In genomic region chr6:5670381-5670780, GRCh38 we compare ENCODE assay signal across 22 cellular contexts.
DNase-seq lines count a peak whose midpoint lies in the region; ATAC-seq and TF ChIP-seq lines count a peak whose summit lies in the region.
"Had no signal": no experiment of that assay in that cellular context is flagged by ENCODE, and none has a peak within 500 bp of the region (broad histone marks: within the 10 kb centered on the region; RNA-seq: fewer than 3 reads in every experiment).

No MANE protein-coding gene starts in this region.

- no peaks in the 10 kb centered on the region for H3K9me3 Mint-ChIP-seq in natural killer cell
- no peaks in the 10 kb centered on the region for H3K9me3 Mint-ChIP-seq in natural killer cell treated with Interleukin-12 subunit alpha and Interleukin-12 subunit beta and Interleukin-15 and Interleukin-18, amount 100 ng/mL, for 72 hours
- peaks cover 10% of the 10 kb centered on the region for H3K9me3 Mint-ChIP-seq in activated naive CD8-positive, alpha-beta T cell treated with anti-CD3 and anti-CD28 coated beads for 36 hours
- no peaks in the 10 kb centered on the region for H3K9me3 Mint-ChIP-seq in memory B cell
- H3K9me3 Mint-ChIP-seq: type B pancreatic cell had no signal

- DNase-seq in natural killer cell, result no peak
- DNase-seq in natural killer cell treated with Interleukin-12 subunit alpha and Interleukin-12 subunit beta and Interleukin-15 and Interleukin-18, amount 100 ng/mL, for 72 hours (ENCODE audit: low spot score), result no peak
- DNase-seq in activated naive CD8-positive, alpha-beta T cell treated with anti-CD3 and anti-CD28 coated beads for 36 hours, result no peak
- no peak for DNase-seq in memory B cell (ENCODE audit: low spot score in 2 of 2)
- DNase-seq in AG08395 (ENCODE audit: low spot score), result no peak
- no peak for DNase-seq in foreskin melanocyte
- no peak for DNase-seq in colonic mucosa
- DNase-seq: activated CD4-positive, alpha-beta T cell treated with anti-CD3 and anti-CD28 coated beads, Interleukin-2, amount 50 U/mL, for 1 hour; BE2C; brain microvascular endothelial cell; lower lobe of right lung; NCI-H1092; NCI-H1930; RPMI8226; stimulated activated CD4-positive, alpha-beta T cell treated with anti-CD3 and anti-CD28 coated beads, Interleukin-2, amount 100 ng/mL, for 24 hours; T-helper 9 cell had no signal

- intact Hi-C loops in natural killer cell (cut with micrococcal nuclease), result loop anchor here (2.0 kb wide), 1 partner anchor 200 kb away; no protein-coding TSS in a partner anchor
- intact Hi-C loops in colonic mucosa (cut with DNase I), result no loop called here

- no peaks in the 10 kb centered on the region for H3K36me3 ChIP-seq in colonic mucosa
- H3K36me3 ChIP-seq: BE2C, brain microvascular endothelial cell, lower lobe of right lung had no signal

- H3K4me3 ChIP-seq in colonic mucosa, result no peak overlapping the region
- H3K4me3 ChIP-seq: A549, coronary artery, GM12878, lower lobe of right lung, skin epidermis had no signal

- H3K27ac Mint-ChIP-seq in natural killer cell (peak overlapping the region; percentile 49 to 79), memory B cell (peak overlapping the region; percentile 83)
- H3K27ac Mint-ChIP-seq in natural killer cell treated with Interleukin-12 subunit alpha and Interleukin-12 subunit beta and Interleukin-15 and Interleukin-18, amount 100 ng/mL, for 72 hours, result peak overlapping the region in 1 of 2 donors; percentile 72
- H3K27ac Mint-ChIP-seq in activated naive CD8-positive, alpha-beta T cell treated with anti-CD3 and anti-CD28 coated beads for 36 hours, result peak overlapping the region; percentile 85
- H3K27ac Mint-ChIP-seq: type B pancreatic cell had no signal

- no peak for ATAC-seq in natural killer cell
- ATAC-seq in natural killer cell treated with Interleukin-12 subunit alpha and Interleukin-12 subunit beta and Interleukin-15 and Interleukin-18, amount 100 ng/mL, for 72 hours, result no peak
- no peak for ATAC-seq in memory B cell (ENCODE audit: low read depth)
- no peak for ATAC-seq in HG03432 (IDR thresholded peaks at IDR 0.05; ENCODE audit: unreplicated experiment)
- ATAC-seq: A549 had no signal

- H3K27me3 Mint-ChIP-seq in natural killer cell (ENCODE audit: low read depth in 2 of 2) (no peaks in the 10 kb centered on the region), memory B cell (no peaks in the 10 kb centered on the region)
- no peaks in the 10 kb centered on the region for H3K27me3 Mint-ChIP-seq in natural killer cell treated with Interleukin-12 subunit alpha and Interleukin-12 subunit beta and Interleukin-15 and Interleukin-18, amount 100 ng/mL, for 72 hours
- H3K27me3 Mint-ChIP-seq in activated naive CD8-positive, alpha-beta T cell treated with anti-CD3 and anti-CD28 coated beads for 36 hours, result no peaks in the 10 kb centered on the region
- H3K27me3 Mint-ChIP-seq: type B pancreatic cell had no signal

- TF ChIP-seq CTCF in natural killer cell (IDR thresholded peaks at IDR 0.05) (no peak), colonic mucosa (IDR thresholded peaks at IDR 0.05) (no peak)

- H3K4me1 Mint-ChIP-seq in natural killer cell, result peaks cover 35 to 39% of the 10 kb centered on the region in 2 donors
- H3K4me1 Mint-ChIP-seq in natural killer cell treated with Interleukin-12 subunit alpha and Interleukin-12 subunit beta and Interleukin-15 and Interleukin-18, amount 100 ng/mL, for 72 hours (ENCODE audit: low read depth in 2 of 2), result peaks cover 22 to 25% of the 10 kb centered on the region in 2 donors
- peaks cover 58% of the 10 kb centered on the region for H3K4me1 Mint-ChIP-seq in activated naive CD8-positive, alpha-beta T cell treated with anti-CD3 and anti-CD28 coated beads for 36 hours
- H3K4me1 Mint-ChIP-seq in memory B cell, result peaks cover 12% of the 10 kb centered on the region

- no peaks in the 10 kb centered on the region for H3K4me1 ChIP-seq in colonic mucosa
- H3K4me1 ChIP-seq: A549 had no signal

- H3K4me3 Mint-ChIP-seq in natural killer cell (no peak overlapping the region), memory B cell (no peak overlapping the region)
- H3K4me3 Mint-ChIP-seq in natural killer cell treated with Interleukin-12 subunit alpha and Interleukin-12 subunit beta and Interleukin-15 and Interleukin-18, amount 100 ng/mL, for 72 hours, result no peak overlapping the region
- H3K4me3 Mint-ChIP-seq in activated naive CD8-positive, alpha-beta T cell treated with anti-CD3 and anti-CD28 coated beads for 36 hours, result no peak overlapping the region
- H3K4me3 Mint-ChIP-seq: type B pancreatic cell had no signal

- H3K9ac ChIP-seq in colonic mucosa (ENCODE audit: low read depth in 2 of 2, low read length in 2 of 2), result no peak overlapping the region

- H3K9me3 ChIP-seq in colonic mucosa, result no peaks in the 10 kb centered on the region
- H3K9me3 ChIP-seq: A549, BE2C, lower lobe of right lung had no signal

- H3K36me3 Mint-ChIP-seq in natural killer cell, result no peaks in the 10 kb centered on the region
- no peaks in the 10 kb centered on the region for H3K36me3 Mint-ChIP-seq in natural killer cell treated with Interleukin-12 subunit alpha and Interleukin-12 subunit beta and Interleukin-15 and Interleukin-18, amount 100 ng/mL, for 72 hours
- peaks cover 23% of the 10 kb centered on the region for H3K36me3 Mint-ChIP-seq in activated naive CD8-positive, alpha-beta T cell treated with anti-CD3 and anti-CD28 coated beads for 36 hours
- no peaks in the 10 kb centered on the region for H3K36me3 Mint-ChIP-seq in memory B cell

- no peak overlapping the region for H3K27ac ChIP-seq in colonic mucosa
- H3K27ac ChIP-seq: A549, brain microvascular endothelial cell, coronary artery had no signal

- no peaks in the 10 kb centered on the region for H3K27me3 ChIP-seq in colonic mucosa
- H3K27me3 ChIP-seq: BE2C, brain microvascular endothelial cell had no signal
